Comparison of ENCODE assay signal across 26 cellular contexts in the genomic region with DNA sequence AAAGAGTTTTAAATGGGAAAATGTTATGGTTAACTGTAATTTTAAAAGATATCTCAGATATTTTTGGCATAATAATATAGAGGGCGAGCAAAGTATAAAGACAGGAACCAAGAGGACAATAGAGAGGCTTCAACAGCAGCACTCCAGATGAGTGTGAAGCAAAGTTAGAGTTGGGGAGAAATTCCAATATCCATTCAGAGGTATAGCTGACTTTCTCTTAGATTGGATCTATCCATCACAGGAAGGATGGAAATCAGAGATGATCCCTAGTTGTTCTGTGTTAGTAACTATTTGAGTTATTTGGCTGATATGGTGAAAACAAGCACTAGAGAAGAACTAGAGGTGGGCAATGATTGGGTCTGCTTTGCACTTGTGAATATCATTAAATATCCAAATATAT.
"Had no signal": no experiment of that assay in that cellular context is flagged by ENCODE, and none has a peak within 500 bp of the region (broad histone marks: within the 10 kb centered on the region; RNA-seq: fewer than 3 reads in every experiment).

No MANE protein-coding gene starts in this region.

- H3K27ac Mint-ChIP-seq: activated CD4-positive, alpha-beta T cell treated with anti-CD3 and anti-CD28 coated beads, Interleukin-2, amount 10 ng/mL, durations not matched to agents 7 days and 5 days; activated CD8-positive, alpha-beta T cell treated with anti-CD3 and anti-CD28 coated beads, Interleukin-2, amount 10 ng/mL, durations not matched to agents 7 days and 5 days; activated naive CD4-positive, alpha-beta T cell treated with anti-CD3 and anti-CD28 coated beads, Interleukin-2, amount 50 U/mL, for 24 hours; activated T-cell treated with anti-CD3 and anti-CD28 coated beads, Interleukin-2, amount 50 U/mL, for 24 hours; activated T-helper 2 cell treated with anti-CD3 and anti-CD28 coated beads, Interferon-gamma antibody, Interleukin-2, Interleukin-4, amounts not matched to agents 10 μg/mL and 5 μg/mL and 100 μg/mL, durations not matched to agents 14 hours and 24 hours and 36 hours had no signal

- H3K9me3 Mint-ChIP-seq: activated CD4-positive, alpha-beta T cell treated with anti-CD3 and anti-CD28 coated beads, Interleukin-2, amount 10 ng/mL, durations not matched to agents 7 days and 5 days; activated T-cell treated with anti-CD3 and anti-CD28 coated beads, Interleukin-2, amount 50 U/mL, for 24 hours had no signal

- DNase-seq: activated CD4-positive, alpha-beta T cell treated with anti-CD3 and anti-CD28 coated beads, Interleukin-2, amount 10 ng/mL, durations not matched to agents 7 days and 5 days; activated CD4-positive, alpha-beta T cell treated with anti-CD3 and anti-CD28 coated beads, Interleukin-2, amount 50 U/mL, for 48 hours; activated CD8-positive, alpha-beta T cell treated with anti-CD3 and anti-CD28 coated beads, Interleukin-2, amount 10 ng/mL, durations not matched to agents 7 days and 5 days; activated gamma-delta T cell; activated naive CD4-positive, alpha-beta T cell treated with Interleukin-2 at 50 U/mL for 16 hours; activated T-cell treated with anti-CD3 and anti-CD28 coated beads, Interleukin-2, amount 50 U/mL, for 24 hours; adrenal gland; body of pancreas; NCI-H1092; NCI-H1436 treated with DMSO at 0.1 percent for 48 hours; NCI-H187; NCI-H2029 treated with DMSO at 0.1 percent for 48 hours; NCI-H2107; NCI-H2171; NCI-H510A; NCI-H748 treated with DMSO at 0.1 percent for 48 hours; NK-92 treated with Interleukin-12 subunit alpha and Interleukin-12 subunit beta, amount 100 ng/mL, for 24 hours; PC-9; SIG-M5; T1000; WERI-Rb-1 had no signal

- H3K4me1 Mint-ChIP-seq: activated CD4-positive, alpha-beta T cell treated with anti-CD3 and anti-CD28 coated beads, Interleukin-2, amount 10 ng/mL, durations not matched to agents 7 days and 5 days; activated naive CD4-positive, alpha-beta T cell treated with anti-CD3 and anti-CD28 coated beads, Interleukin-2, amount 50 U/mL, for 24 hours had no signal

- H3K4me1 ChIP-seq: adrenal gland, body of pancreas, breast epithelium had no signal

- ATAC-seq: activated CD8-positive, alpha-beta T cell treated with anti-CD3 and anti-CD28 coated beads, Interleukin-2, amount 10 ng/mL, durations not matched to agents 7 days and 5 days; body of pancreas; Right ventricle myocardium inferior had no signal

- H3K36me3 ChIP-seq: adrenal gland, breast epithelium, WERI-Rb-1 had no signal

- H3K4me3 ChIP-seq: adrenal gland, body of pancreas, breast epithelium, PC-9 had no signal

- H3K27me3 Mint-ChIP-seq: activated CD4-positive, alpha-beta T cell treated with anti-CD3 and anti-CD28 coated beads, Interleukin-2, amount 10 ng/mL, durations not matched to agents 7 days and 5 days; activated naive CD4-positive, alpha-beta T cell treated with anti-CD3 and anti-CD28 coated beads, Interleukin-2, amount 50 U/mL, for 24 hours; activated T-cell treated with anti-CD3 and anti-CD28 coated beads, Interleukin-2, amount 50 U/mL, for 24 hours had no signal

- H3K27me3 ChIP-seq: adrenal gland, body of pancreas, breast epithelium had no signal

- H3K27ac ChIP-seq: adrenal gland, body of pancreas, breast epithelium, PC-9, RWPE1, WERI-Rb-1 had no signal

- H2AFZ ChIP-seq: PC-9 had no signal

- H3K36me3 Mint-ChIP-seq: activated naive CD4-positive, alpha-beta T cell treated with anti-CD3 and anti-CD28 coated beads, Interleukin-2, amount 50 U/mL, for 24 hours had no signal

- H3K4me3 Mint-ChIP-seq: activated CD4-positive, alpha-beta T cell treated with anti-CD3 and anti-CD28 coated beads, Interleukin-2, amount 10 ng/mL, durations not matched to agents 7 days and 5 days; activated CD8-positive, alpha-beta T cell treated with anti-CD3 and anti-CD28 coated beads, Interleukin-2, amount 10 ng/mL, durations not matched to agents 7 days and 5 days; activated naive CD4-positive, alpha-beta T cell treated with anti-CD3 and anti-CD28 coated beads, Interleukin-2, amount 50 U/mL, for 24 hours; activated T-cell treated with anti-CD3 and anti-CD28 coated beads, Interleukin-2, amount 50 U/mL, for 24 hours had no signal

- H3K4me2 ChIP-seq: PC-9 had no signal

- H3K9me3 ChIP-seq: adrenal gland, body of pancreas, breast epithelium had no signal
